10 cellular contexts compared by ENCODE assay signal in the genomic region with DNA sequence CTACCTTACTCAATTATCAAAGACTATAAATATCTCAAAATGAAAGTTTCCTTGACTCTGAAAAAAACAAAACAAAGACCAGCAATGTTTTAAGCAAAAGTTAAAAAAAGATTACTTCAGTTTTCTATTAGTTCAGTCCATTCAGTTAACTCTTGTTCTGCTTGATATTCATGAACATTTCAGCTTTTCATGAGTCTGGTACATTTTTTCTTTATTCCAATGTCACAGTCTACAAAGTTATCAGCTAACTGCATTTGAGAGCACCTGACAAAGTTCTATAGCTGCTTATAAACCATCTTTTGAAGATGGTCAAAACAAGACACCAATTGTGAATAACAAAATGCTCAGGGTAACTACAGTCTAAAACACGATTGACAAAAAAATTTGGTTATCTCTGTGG.
"Had no signal": no experiment of that assay in that cellular context is flagged by ENCODE, and none has a peak within 500 bp of the region (broad histone marks: within the 10 kb centered on the region; RNA-seq: fewer than 3 reads in every experiment).

No MANE protein-coding gene starts in this region.

- H3K4me3 ChIP-seq: GM23338 had no signal

- ATAC-seq: GM23338, HepG2 had no signal

- FAIRE-seq: H1, H54, HepG2, HTR-8/SVneo had no signal

- DNase-seq: H9, HCEC 1CT, HFFc6, KBM-7 had no signal

- H3K27ac ChIP-seq: KMS-11 had no signal

- H3K9ac ChIP-seq: KMS-11 had no signal
